In the genomic region with DNA sequence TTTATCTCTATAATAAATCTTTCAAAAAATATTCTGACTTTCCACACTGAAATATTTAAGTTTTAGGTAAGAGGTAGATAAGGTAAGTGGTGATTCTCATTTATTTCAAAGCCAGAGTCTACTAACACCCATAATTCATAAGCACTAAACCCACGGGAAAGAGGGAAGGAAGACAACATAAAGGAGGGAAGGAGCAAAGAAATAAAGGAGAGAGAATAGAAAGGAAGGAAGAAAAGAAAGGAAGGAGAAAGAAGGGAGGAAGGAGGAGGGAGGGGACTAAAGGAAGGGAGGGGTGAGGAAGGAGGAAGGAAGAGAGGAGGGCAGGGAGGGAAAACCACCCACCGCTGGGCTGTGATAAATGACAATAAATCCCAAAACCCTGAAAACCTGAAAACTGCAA, we compare ENCODE assay signal across 3 cellular contexts.
TF ChIP-seq lines count a peak whose summit lies in the region.

No MANE protein-coding gene starts in this region.

TF ChIP-seq in IMR-90, 13 proteins besides CTCF, POLR2A, EP300 and RAD21:
- TF ChIP-seq FOS (IDR thresholded peaks at IDR 0.05; ENCODE audit: low read depth, low read length) (no peak), ELK1 (IDR thresholded peaks at IDR 0.05; ENCODE audit: borderline replicate concordance, low read depth, low read length) (no peak), RFX5 (IDR thresholded peaks at IDR 0.05; ENCODE audit: low read depth, low read length) (no peak), MAZ (IDR thresholded peaks at IDR 0.05; ENCODE audit: borderline replicate concordance, low read depth, low read length) (no peak), CHD1 (IDR thresholded peaks at IDR 0.05; ENCODE audit: low read depth, low read length) (no peak), NFE2L2 (IDR thresholded peaks at IDR 0.05; ENCODE audit: low read depth, low read length) (no peak), CEBPB (IDR thresholded peaks at IDR 0.05; ENCODE audit: low read depth, low read length) (no peak), MXI1 (IDR thresholded peaks at IDR 0.05; ENCODE audit: borderline replicate concordance, low read depth, low read length) (no peak), SMC3 (IDR thresholded peaks at IDR 0.05; ENCODE audit: low read depth, low read length) (no peak), BHLHE40 (IDR thresholded peaks at IDR 0.05; ENCODE audit: low read depth, low read length) (no peak), MAFK (IDR thresholded peaks at IDR 0.05; ENCODE audit: low read depth, low read length) (no peak), RCOR1 (IDR thresholded peaks at IDR 0.05; ENCODE audit: insufficient replicate concordance, low read length) (no peak)
- TF ChIP-seq, protein P1, sequence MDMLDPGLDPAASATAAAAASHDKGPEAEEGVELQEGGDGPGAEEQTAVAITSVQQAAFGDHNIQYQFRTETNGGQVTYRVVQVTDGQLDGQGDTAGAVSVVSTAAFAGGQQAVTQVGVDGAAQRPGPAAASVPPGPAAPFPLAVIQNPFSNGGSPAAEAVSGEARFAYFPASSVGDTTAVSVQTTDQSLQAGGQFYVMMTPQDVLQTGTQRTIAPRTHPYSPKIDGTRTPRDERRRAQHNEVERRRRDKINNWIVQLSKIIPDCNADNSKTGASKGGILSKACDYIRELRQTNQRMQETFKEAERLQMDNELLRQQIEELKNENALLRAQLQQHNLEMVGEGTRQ (IDR thresholded peaks at IDR 0.05; ENCODE audit: low read depth, low read length), result no peak

TF ChIP-seq in GM12878, 131 proteins besides CTCF, POLR2A, EP300 and RAD21:
- TF ChIP-seq DPF2 (IDR thresholded peaks at IDR 0.05) (no peak), IKZF2 (IDR thresholded peaks at IDR 0.05) (peak in 1 of 2 experiments; percentile 28; a peak in 2 of 4 replicates), RAD51 (IDR thresholded peaks at IDR 0.05) (no peak), STAT1 (conservative IDR thresholded peaks at IDR 0.05) (no peak), RCOR1 (conservative IDR thresholded peaks at IDR 0.05; ENCODE audit: low read depth, low read length) (no peak), ZNF622 (IDR thresholded peaks at IDR 0.05) (no peak), HDGF (IDR thresholded peaks at IDR 0.05) (0 out of 2 replicates have a peak, but pooled peaks have one; percentile 33)

TF ChIP-seq in SK-N-SH, 30 proteins besides CTCF, POLR2A, EP300 and RAD21:
- TF ChIP-seq TCF12 (IDR thresholded peaks at IDR 0.05) (no peak), TAF1 (IDR thresholded peaks at IDR 0.05; ENCODE audit: borderline replicate concordance, low read depth, low read length) (no peak), FOXM1 (IDR thresholded peaks at IDR 0.05; ENCODE audit: low read depth) (no peak), RXRA (IDR thresholded peaks at IDR 0.05; ENCODE audit: borderline replicate concordance, low read depth) (no peak), FOXJ3 (CRISPR knock-in tag; IDR thresholded peaks at IDR 0.05) (no peak), NFIC (IDR thresholded peaks at IDR 0.05; ENCODE audit: borderline replicate concordance) (no peak), GABPA (IDR thresholded peaks at IDR 0.05; ENCODE audit: low read depth) (no peak), FOSL2 (IDR thresholded peaks at IDR 0.05; ENCODE audit: borderline replicate concordance, low read depth) (no peak), RCOR1 (IDR thresholded peaks at IDR 0.05; ENCODE audit: low read length) (no peak), JUND (IDR thresholded peaks at IDR 0.05) (no peak), POLR2AphosphoS5 (IDR thresholded peaks at IDR 0.05; ENCODE audit: low read depth, low read length) (no peak), EZH2phosphoT487 (IDR thresholded peaks at IDR 0.05; ENCODE audit: borderline replicate concordance, low read depth) (no peak), ELF1 (IDR thresholded peaks at IDR 0.05) (no peak), REST (IDR thresholded peaks at IDR 0.05; ENCODE audit: low read depth, low read length) (no peak), USF1 (IDR thresholded peaks at IDR 0.05; ENCODE audit: borderline replicate concordance, low read depth) (no peak), TEAD4 (IDR thresholded peaks at IDR 0.05; ENCODE audit: borderline replicate concordance, insufficient read depth) (no peak)
- TF ChIP-seq, protein P2, sequence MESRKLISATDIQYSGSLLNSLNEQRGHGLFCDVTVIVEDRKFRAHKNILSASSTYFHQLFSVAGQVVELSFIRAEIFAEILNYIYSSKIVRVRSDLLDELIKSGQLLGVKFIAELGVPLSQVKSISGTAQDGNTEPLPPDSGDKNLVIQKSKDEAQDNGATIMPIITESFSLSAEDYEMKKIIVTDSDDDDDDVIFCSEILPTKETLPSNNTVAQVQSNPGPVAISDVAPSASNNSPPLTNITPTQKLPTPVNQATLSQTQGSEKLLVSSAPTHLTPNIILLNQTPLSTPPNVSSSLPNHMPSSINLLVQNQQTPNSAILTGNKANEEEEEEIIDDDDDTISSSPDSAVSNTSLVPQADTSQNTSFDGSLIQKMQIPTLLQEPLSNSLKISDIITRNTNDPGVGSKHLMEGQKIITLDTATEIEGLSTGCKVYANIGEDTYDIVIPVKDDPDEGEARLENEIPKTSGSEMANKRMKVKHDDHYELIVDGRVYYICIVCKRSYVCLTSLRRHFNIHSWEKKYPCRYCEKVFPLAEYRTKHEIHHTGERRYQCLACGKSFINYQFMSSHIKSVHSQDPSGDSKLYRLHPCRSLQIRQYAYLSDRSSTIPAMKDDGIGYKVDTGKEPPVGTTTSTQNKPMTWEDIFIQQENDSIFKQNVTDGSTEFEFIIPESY (IDR thresholded peaks at IDR 0.05; ENCODE audit: borderline replicate concordance, low read depth), result no peak
- TF ChIP-seq, protein P3, sequence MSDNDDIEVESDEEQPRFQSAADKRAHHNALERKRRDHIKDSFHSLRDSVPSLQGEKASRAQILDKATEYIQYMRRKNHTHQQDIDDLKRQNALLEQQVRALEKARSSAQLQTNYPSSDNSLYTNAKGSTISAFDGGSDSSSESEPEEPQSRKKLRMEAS (IDR thresholded peaks at IDR 0.05; ENCODE audit: low read depth), result no peak
